In the genomic region with DNA sequence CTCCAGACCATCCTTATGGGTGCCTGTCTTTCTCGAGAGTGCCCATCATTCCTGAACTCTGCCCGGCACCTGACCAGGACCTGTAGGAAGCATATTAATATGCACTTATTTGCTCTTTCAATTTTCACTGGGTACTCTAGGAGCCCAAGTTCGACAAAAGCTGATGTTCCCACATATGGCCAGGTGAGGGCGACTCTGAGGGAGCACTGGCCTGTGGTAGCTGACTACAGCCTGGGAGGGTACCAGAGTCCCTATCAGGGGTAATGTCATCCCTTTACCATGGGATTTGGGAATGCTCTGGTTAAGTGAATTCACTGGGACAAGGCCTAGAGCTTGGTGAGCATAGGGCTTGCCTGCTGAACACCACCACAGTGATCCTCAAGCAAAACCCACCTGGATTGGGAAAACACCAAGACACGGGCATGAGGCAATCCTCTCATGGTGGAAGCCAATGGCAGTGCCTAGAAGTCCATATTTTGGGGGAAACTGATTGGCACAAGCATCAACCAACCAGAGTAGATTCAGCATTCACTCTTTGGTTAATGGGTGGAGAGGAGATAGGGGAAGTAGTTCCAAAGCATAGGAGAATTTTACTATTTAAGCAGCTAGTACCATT, we compare ENCODE assay signal across 9 cellular contexts.
DNase-seq lines count a peak whose midpoint lies in the region; ATAC-seq and TF ChIP-seq lines count a peak whose summit lies in the region.
"Had no signal": no experiment of that assay in that cellular context is flagged by ENCODE, and none has a peak within 500 bp of the region (broad histone marks: within the 10 kb centered on the region; RNA-seq: fewer than 3 reads in every experiment).

No MANE protein-coding gene starts in this region.

- peak; percentile 78 for ATAC-seq in activated CD8-positive, alpha-beta T cell treated with anti-CD3 and anti-CD28 coated beads for 36 hours

- H3K27ac ChIP-seq in C4-2B: no peak overlapping the region

- no peak overlapping the region for H3K27ac Mint-ChIP-seq in activated CD8-positive, alpha-beta T cell treated with anti-CD3 and anti-CD28 coated beads for 36 hours
- H3K27ac Mint-ChIP-seq: nephron had no signal

- peaks cover 2% of the 10 kb centered on the region for H3K9me3 Mint-ChIP-seq in activated CD8-positive, alpha-beta T cell treated with anti-CD3 and anti-CD28 coated beads for 36 hours
- H3K9me3 Mint-ChIP-seq: nephron had no signal

- H3K27me3 Mint-ChIP-seq in activated CD8-positive, alpha-beta T cell treated with anti-CD3 and anti-CD28 coated beads for 36 hours: no peaks in the 10 kb centered on the region

- CTCF ChIA-PET in activated CD8-positive, alpha-beta T cell treated with anti-CD3 and anti-CD28 coated beads for 36 hours (lab: Charles Lee): interaction anchor here (1.0 to 2.4 kb wide), 15 partner anchors 8 to 234 kb away, joined by 3 to 37 read pairs (median 4); no protein-coding TSS in a partner anchor

- intact Hi-C loops in activated CD8-positive, alpha-beta T cell treated with anti-CD3 and anti-CD28 coated beads for 36 hours (cut with micrococcal nuclease): loop anchor here (5.0 kb wide), 1 partner anchor 203 kb away; no protein-coding TSS in a partner anchor
- intact Hi-C loops in cardiac septum (cut with DNase I): no loop called here

- H3K36me3 Mint-ChIP-seq in activated CD8-positive, alpha-beta T cell treated with anti-CD3 and anti-CD28 coated beads for 36 hours (ENCODE audit: low read depth): no peaks in the 10 kb centered on the region

- TF ChIP-seq CTCF in C4-2B (conservative IDR thresholded peaks at IDR 0.05): peak; percentile 71
- peak; percentile 77 for TF ChIP-seq CTCF in activated CD8-positive, alpha-beta T cell treated with anti-CD3 and anti-CD28 coated beads for 36 hours (IDR thresholded peaks at IDR 0.05)

- peak; percentile 24 for DNase-seq in HT1080 (ENCODE audit: low read depth)
- DNase-seq in activated CD8-positive, alpha-beta T cell treated with anti-CD3 and anti-CD28 coated beads for 36 hours: peak; percentile 65
- peak; percentile 80 for DNase-seq in iPS-NIHi7 (ENCODE audit: extremely low spot score)
- DNase-seq in NCI-H1930 (lab: John Stamatoyannopoulos, UW): no peak
- DNase-seq in NCI-H187 treated with DMSO at 0.1 percent for 48 hours (lab: John Stamatoyannopoulos, UW): no peak
- no peak for DNase-seq in cardiac septum (ENCODE audit: low spot score)
- no peak for DNase-seq in activated gamma-delta T cell (lab: John Stamatoyannopoulos, UW)

- H3K4me3 Mint-ChIP-seq in activated CD8-positive, alpha-beta T cell treated with anti-CD3 and anti-CD28 coated beads for 36 hours: no peak overlapping the region
- H3K4me3 Mint-ChIP-seq: nephron had no signal

- H3K4me1 Mint-ChIP-seq in activated CD8-positive, alpha-beta T cell treated with anti-CD3 and anti-CD28 coated beads for 36 hours (ENCODE audit: low read depth): no peaks in the 10 kb centered on the region

- POLR2A ChIA-PET in activated CD8-positive, alpha-beta T cell treated with anti-CD3 and anti-CD28 coated beads for 36 hours (lab: Charles Lee): no interaction called here

Comparison
In these comparisons a context has a peak if more than half of its experiments do, and no peak if none do; other contexts are left out.
1. DNase-seq: peak in HT1080 (single experiment), activated CD8-positive, alpha-beta T cell treated with anti-CD3 and anti-CD28 coated beads for 36 hours (single experiment) and iPS-NIHi7 (single experiment); none in NCI-H1930 (0 of 2), NCI-H187 treated with DMSO at 0.1 percent for 48 hours (single experiment), cardiac septum (single experiment) and activated gamma-delta T cell (single experiment).